ENCODE assay signal across 1 cellular context in genomic region chr3:14921811-14922705, GRCh38.
TF ChIP-seq lines count a peak whose summit lies in the region.

No MANE protein-coding gene starts in this region.

TF ChIP-seq in HepG2, 621 proteins besides CTCF, POLR2A, EP300 and RAD21:
- peak; percentile 69 for TF ChIP-seq CREB1 (IDR thresholded peaks at IDR 0.05)
- no peak for TF ChIP-seq CREB1 (CRISPR knock-in tag; IDR thresholded peaks at IDR 0.05)
- no peak for TF ChIP-seq HES4 (CRISPR knock-in tag; IDR thresholded peaks at IDR 0.05; ENCODE audit: borderline replicate concordance)
